1 cellular context compared by ENCODE assay signal in genomic region chr4:42453612-42454011, GRCh38.
TF ChIP-seq lines count a peak whose summit lies in the region.

No MANE protein-coding gene starts in this region.

TF ChIP-seq in GM23338, 12 proteins besides CTCF, POLR2A, EP300 and RAD21 (continued from another document):
- TF ChIP-seq POLR2AphosphoS5 (IDR thresholded peaks at IDR 0.05; ENCODE audit: low read depth) (no peak), EZH2 (IDR thresholded peaks at IDR 0.05; ENCODE audit: low read depth, unreplicated experiment) (no peak)
- TF ChIP-seq, protein P1, sequence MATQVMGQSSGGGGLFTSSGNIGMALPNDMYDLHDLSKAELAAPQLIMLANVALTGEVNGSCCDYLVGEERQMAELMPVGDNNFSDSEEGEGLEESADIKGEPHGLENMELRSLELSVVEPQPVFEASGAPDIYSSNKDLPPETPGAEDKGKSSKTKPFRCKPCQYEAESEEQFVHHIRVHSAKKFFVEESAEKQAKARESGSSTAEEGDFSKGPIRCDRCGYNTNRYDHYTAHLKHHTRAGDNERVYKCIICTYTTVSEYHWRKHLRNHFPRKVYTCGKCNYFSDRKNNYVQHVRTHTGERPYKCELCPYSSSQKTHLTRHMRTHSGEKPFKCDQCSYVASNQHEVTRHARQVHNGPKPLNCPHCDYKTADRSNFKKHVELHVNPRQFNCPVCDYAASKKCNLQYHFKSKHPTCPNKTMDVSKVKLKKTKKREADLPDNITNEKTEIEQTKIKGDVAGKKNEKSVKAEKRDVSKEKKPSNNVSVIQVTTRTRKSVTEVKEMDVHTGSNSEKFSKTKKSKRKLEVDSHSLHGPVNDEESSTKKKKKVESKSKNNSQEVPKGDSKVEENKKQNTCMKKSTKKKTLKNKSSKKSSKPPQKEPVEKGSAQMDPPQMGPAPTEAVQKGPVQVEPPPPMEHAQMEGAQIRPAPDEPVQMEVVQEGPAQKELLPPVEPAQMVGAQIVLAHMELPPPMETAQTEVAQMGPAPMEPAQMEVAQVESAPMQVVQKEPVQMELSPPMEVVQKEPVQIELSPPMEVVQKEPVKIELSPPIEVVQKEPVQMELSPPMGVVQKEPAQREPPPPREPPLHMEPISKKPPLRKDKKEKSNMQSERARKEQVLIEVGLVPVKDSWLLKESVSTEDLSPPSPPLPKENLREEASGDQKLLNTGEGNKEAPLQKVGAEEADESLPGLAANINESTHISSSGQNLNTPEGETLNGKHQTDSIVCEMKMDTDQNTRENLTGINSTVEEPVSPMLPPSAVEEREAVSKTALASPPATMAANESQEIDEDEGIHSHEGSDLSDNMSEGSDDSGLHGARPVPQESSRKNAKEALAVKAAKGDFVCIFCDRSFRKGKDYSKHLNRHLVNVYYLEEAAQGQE (IDR thresholded peaks at IDR 0.05; ENCODE audit: unreplicated experiment): no peak
TF ChIP-seq in GM23338: peak in this region for 0.
